21 cellular contexts compared by ENCODE assay signal in genomic region chr14:33493329-33493728, GRCh38.
DNase-seq lines count a peak whose midpoint lies in the region; ATAC-seq and TF ChIP-seq lines count a peak whose summit lies in the region.
"Had no signal": no experiment of that assay in that cellular context is flagged by ENCODE, and none has a peak within 500 bp of the region (broad histone marks: within the 10 kb centered on the region; RNA-seq: fewer than 3 reads in every experiment).

No MANE protein-coding gene starts in this region.

- H3K36me3 Mint-ChIP-seq in GM23338 (ENCODE audit: low read depth) (peaks cover 3% of the 10 kb centered on the region; the same call in 1 of the 3 replicates), neural progenitor cell (peaks cover 11% of the 10 kb centered on the region)
- H3K36me3 Mint-ChIP-seq in activated CD8-positive, alpha-beta T cell treated with anti-CD3 and anti-CD28 coated beads for 36 hours (ENCODE audit: low read depth), result no peaks in the 10 kb centered on the region
- H3K36me3 Mint-ChIP-seq: CD4-positive, alpha-beta memory T cell had no signal

- peaks cover 14% of the 10 kb centered on the region for H3K4me1 Mint-ChIP-seq in GM23338
- H3K4me1 Mint-ChIP-seq in neural progenitor cell, result peaks cover 23% of the 10 kb centered on the region
- H3K4me1 Mint-ChIP-seq in activated CD8-positive, alpha-beta T cell treated with anti-CD3 and anti-CD28 coated beads for 36 hours (ENCODE audit: low read depth), result no peaks in the 10 kb centered on the region
- H3K4me1 Mint-ChIP-seq: CD4-positive, alpha-beta memory T cell had no signal

- no peaks in the 10 kb centered on the region for H3K9me3 ChIP-seq in neural progenitor cell (ENCODE audit: low read depth)
- H3K9me3 ChIP-seq: A549, Caco-2, MG63, SJSA1 had no signal

- no peaks in the 10 kb centered on the region for H3K79me2 ChIP-seq in GM23338 (replicated peaks; ENCODE audit: insufficient read depth)
- no peaks in the 10 kb centered on the region for H3K79me2 ChIP-seq in neural progenitor cell (ENCODE audit: low read depth)

- H3K27ac Mint-ChIP-seq in GM23338 (no peak overlapping the region), neural progenitor cell (no peak overlapping the region)
- no peak overlapping the region for H3K27ac Mint-ChIP-seq in activated CD8-positive, alpha-beta T cell treated with anti-CD3 and anti-CD28 coated beads for 36 hours

- H3K36me3 ChIP-seq in GM23338 (ENCODE audit: insufficient read depth) (no peaks in the 10 kb centered on the region), neural progenitor cell (no peaks in the 10 kb centered on the region)
- H3K36me3 ChIP-seq: MG63, SJSA1 had no signal

- intact Hi-C loops in dorsolateral prefrontal cortex (cut with DNase I), result no loop called here
- intact Hi-C loops in activated CD8-positive, alpha-beta T cell treated with anti-CD3 and anti-CD28 coated beads for 36 hours (cut with micrococcal nuclease), result no loop called here

- no peaks in the 10 kb centered on the region for H3F3A ChIP-seq in GM23338 (replicated peaks; ENCODE audit: low read depth)
- no peaks in the 10 kb centered on the region for H3F3A ChIP-seq in neural progenitor cell (ENCODE audit: low read depth)

- POLR2A ChIA-PET in activated CD8-positive, alpha-beta T cell treated with anti-CD3 and anti-CD28 coated beads for 36 hours (lab: Charles Lee), result no interaction called here
- POLR2A ChIA-PET in RWPE1 (lab: Yijun Ruan, JAX; ENCODE audit: low non-redundant PET), result no interaction called here

- H3K9ac ChIP-seq in neural progenitor cell, result no peak overlapping the region

- peaks cover 19% of the 10 kb centered on the region for H3K9me3 Mint-ChIP-seq in GM23338
- H3K9me3 Mint-ChIP-seq in neural progenitor cell, result peaks cover 25% of the 10 kb centered on the region
- H3K9me3 Mint-ChIP-seq in activated CD8-positive, alpha-beta T cell treated with anti-CD3 and anti-CD28 coated beads for 36 hours, result peaks cover 6% of the 10 kb centered on the region

- peak overlapping the region; percentile 14; the same call in 1 of the 2 replicates for H2AFZ ChIP-seq in GM23338
- peak overlapping the region; percentile 59 for H2AFZ ChIP-seq in neural progenitor cell (replicated peaks)

- H3K4me2 ChIP-seq in GM23338 (no peak overlapping the region), neural progenitor cell (no peak overlapping the region)
- H3K4me2 ChIP-seq: A549 had no signal

- TF ChIP-seq CTCF in GM23338 (conservative IDR thresholded peaks at IDR 0.05; ENCODE audit: low read depth in 2 of 2) (no peak), dorsolateral prefrontal cortex (IDR thresholded peaks at IDR 0.05 in 54 of 56, conservative IDR thresholded peaks at IDR 0.05 in 2 of 56; ENCODE audit: low read depth in 1 of 56, partially characterized antibody in 56 of 56) (no peak), neural progenitor cell (IDR thresholded peaks at IDR 0.05) (no peak), RWPE1 (conservative IDR thresholded peaks at IDR 0.05; ENCODE audit: low read depth) (no peak)
- TF ChIP-seq CTCF in activated CD8-positive, alpha-beta T cell treated with anti-CD3 and anti-CD28 coated beads for 36 hours (IDR thresholded peaks at IDR 0.05), result no peak

- H3K27me3 ChIP-seq in GM23338 (ENCODE audit: insufficient read depth) (no peaks in the 10 kb centered on the region), dorsolateral prefrontal cortex (no peaks in the 10 kb centered on the region), neural progenitor cell (no peaks in the 10 kb centered on the region)
- H3K27me3 ChIP-seq: MG63, SJSA1 had no signal

- ATAC-seq in GM23338, result no peak
- no peak for ATAC-seq in activated CD8-positive, alpha-beta T cell treated with anti-CD3 and anti-CD28 coated beads for 36 hours
- ATAC-seq: A549, PC-3 had no signal

- no peak overlapping the region for H3K27ac ChIP-seq in GM23338 (ENCODE audit: low read depth)
- peak overlapping the region in 40 of 59 donors; percentile 0 to 74 (median 43) for H3K27ac ChIP-seq in dorsolateral prefrontal cortex
- H3K27ac ChIP-seq in neural progenitor cell, result no peak overlapping the region
- no peak overlapping the region for H3K27ac ChIP-seq in RWPE1
- H3K27ac ChIP-seq: A549, SJSA1 had no signal

- no peaks in the 10 kb centered on the region for H3K9me2 ChIP-seq in GM23338 (ENCODE audit: insufficient read depth)

- H4K20me1 ChIP-seq in GM23338 (replicated peaks; ENCODE audit: insufficient read depth), result no peaks in the 10 kb centered on the region
- no peaks in the 10 kb centered on the region for H4K20me1 ChIP-seq in neural progenitor cell (ENCODE audit: low read depth)

- no peak overlapping the region for H3K4me3 Mint-ChIP-seq in GM23338
- H3K4me3 Mint-ChIP-seq in neural progenitor cell, result no peak overlapping the region
- no peak overlapping the region for H3K4me3 Mint-ChIP-seq in activated CD8-positive, alpha-beta T cell treated with anti-CD3 and anti-CD28 coated beads for 36 hours
- H3K4me3 Mint-ChIP-seq: CD4-positive, alpha-beta memory T cell had no signal

- peaks cover 3% of the 10 kb centered on the region for H3K27me3 Mint-ChIP-seq in GM23338 (ENCODE audit: insufficient read depth, low read depth, poor library complexity)
- H3K27me3 Mint-ChIP-seq in neural progenitor cell (ENCODE audit: insufficient read depth, low read depth), result peaks cover 3% of the 10 kb centered on the region
- no peaks in the 10 kb centered on the region for H3K27me3 Mint-ChIP-seq in activated CD8-positive, alpha-beta T cell treated with anti-CD3 and anti-CD28 coated beads for 36 hours

- H3K4me3 ChIP-seq in GM23338 (no peak overlapping the region), dorsolateral prefrontal cortex (peak overlapping the region in 18 of 59 donors; percentile 6 to 40 (median 16)), neural progenitor cell (no peak overlapping the region)
- H3K4me3 ChIP-seq: A549, MG63, SJSA1 had no signal

- DNase-seq in GM23338 (ENCODE audit: low spot score), result no peak
- DNase-seq in NCI-H2227 (lab: John Stamatoyannopoulos, UW; ENCODE audit: unreplicated experiment), result peak; percentile 31
- DNase-seq in dorsolateral prefrontal cortex, result no peak
- no peak for DNase-seq in neural progenitor cell (ENCODE audit: low spot score)
- no peak for DNase-seq in activated CD8-positive, alpha-beta T cell treated with anti-CD3 and anti-CD28 coated beads for 36 hours
- no peak for DNase-seq in COR-L47 (lab: John Stamatoyannopoulos, UW)
- DNase-seq in RWPE1 (ENCODE audit: low spot score), result no peak
- DNase-seq: C1 segment of cervical spinal cord; Caco-2; CD4-positive, alpha-beta memory T cell; KG1; MG63; NCI-H2029; NCI-H345; NCI-H510A treated with DMSO at 0.1 percent for 48 hours; NCI-H82; NK-92 treated with Interleukin-12 subunit alpha and Interleukin-12 subunit beta, amount 100 ng/mL, for 24 hours; PC-3; Right ventricle myocardium superior had no signal

- CTCF ChIA-PET in activated CD8-positive, alpha-beta T cell treated with anti-CD3 and anti-CD28 coated beads for 36 hours (lab: Charles Lee), result no interaction called here
- CTCF ChIA-PET in RWPE1 (lab: Yijun Ruan, JAX), result no interaction called here

- H3K4me1 ChIP-seq in GM23338 (ENCODE audit: insufficient read depth) (0 out of 2 replicates have a peak, but pooled peaks cover 3% of the 10 kb centered on the region), neural progenitor cell (no peaks in the 10 kb centered on the region)
- H3K4me1 ChIP-seq: A549, Caco-2, SJSA1 had no signal

TF ChIP-seq in GM23338, 12 proteins besides CTCF, POLR2A, EP300 and RAD21:
- TF ChIP-seq NANOG (IDR thresholded peaks at IDR 0.05; ENCODE audit: borderline replicate concordance) (no peak), REST (IDR thresholded peaks at IDR 0.05; ENCODE audit: unreplicated experiment) (no peak), EZH2 (IDR thresholded peaks at IDR 0.05; ENCODE audit: low read depth, unreplicated experiment) (no peak), STAT1 (IDR thresholded peaks at IDR 0.05; ENCODE audit: unreplicated experiment) (no peak), EZH2phosphoT487 (IDR thresholded peaks at IDR 0.05; ENCODE audit: unreplicated experiment) (no peak), POLR2AphosphoS5 (IDR thresholded peaks at IDR 0.05; ENCODE audit: low read depth) (no peak), ZNF331 (CRISPR knock-in tag; IDR thresholded peaks at IDR 0.05; ENCODE audit: low read depth) (no peak), JUNB (IDR thresholded peaks at IDR 0.05; ENCODE audit: unreplicated experiment) (no peak), CREB1 (CRISPR knock-in tag; IDR thresholded peaks at IDR 0.05; ENCODE audit: low read depth) (no peak), ETS1 (IDR thresholded peaks at IDR 0.05) (no peak), ZNF114 (CRISPR knock-in tag; IDR thresholded peaks at IDR 0.05) (no peak)

Comparison
In these comparisons a context has a peak if more than half of its experiments do, and no peak if none do; other contexts are left out.
1. H3K27ac ChIP-seq: peak in dorsolateral prefrontal cortex (40 of 59); none in GM23338 (single experiment), neural progenitor cell (single experiment) and RWPE1 (single experiment).